ENCODE assay signal across 8 cellular contexts in genomic region chr2:9474361-9475117, GRCh38. TPM values are rescaled to one million over a fixed set of nuclear protein-coding genes. Genes with fewer than 3 reads are reported as not detected.
A peak's percentile ranks its signal among the peaks of the same experiment; 100 is the strongest.
DNase-seq lines count a peak whose midpoint lies in the region; ATAC-seq, FAIRE-seq and TF ChIP-seq lines count a peak whose summit lies in the region.

A gene with protein sequence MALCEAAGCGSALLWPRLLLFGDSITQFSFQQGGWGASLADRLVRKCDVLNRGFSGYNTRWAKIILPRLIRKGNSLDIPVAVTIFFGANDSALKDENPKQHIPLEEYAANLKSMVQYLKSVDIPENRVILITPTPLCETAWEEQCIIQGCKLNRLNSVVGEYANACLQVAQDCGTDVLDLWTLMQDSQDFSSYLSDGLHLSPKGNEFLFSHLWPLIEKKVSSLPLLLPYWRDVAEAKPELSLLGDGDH (plus strand): TSS chr2:9474551. CDS start chr2:9474567, 16 bp downstream.

- FAIRE-seq in HTR-8/SVneo (lab: Jason Lieb, UNC), result no peak

- intact Hi-C loops in T-helper 2 cell treated with Interferon-gamma antibody and Interleukin-4, amounts not matched to agents 100 ng/mL and 5 ng/mL, for 36 hours (cut with micrococcal nuclease), result loop anchor here (1.0 to 2.0 kb wide), 5 partner anchors 51 to 568 kb away; partner anchors contain the start of genes ADAM17, CPSF3, ITGB1BP1 and KLF11
- intact Hi-C loops in ascending aorta (cut with DNase I), result loop anchor here (2.0 kb wide), 3 partner anchors 52 to 156 kb away; partner anchors contain the start of genes CPSF3, ITGB1BP1 and YWHAQ

- no peak for DNase-seq in DND-41
- DNase-seq in HTR-8/SVneo (ENCODE audit: insufficient read length, low spot score), result peak; percentile 75
- peak in 1 of 2 donors; percentile 84 for DNase-seq in ascending aorta (ENCODE audit: low spot score in 2 of 2)
- peak; percentile 89 for DNase-seq in hepatic stellate cell (ENCODE audit: low spot score)
- no peak for DNase-seq in retinal pigment epithelial cell (ENCODE audit: low read depth)
- DNase-seq in GOT3 (lab: John Stamatoyannopoulos, UW), result no peak

- H3K4me2 ChIP-seq in DND-41 (ENCODE audit: insufficient read depth, low read length), result peak within 1 kb of the TSS; percentile 93

- H3K36me3 ChIP-seq in DND-41 (ENCODE audit: insufficient read depth, low read length) (peaks cover 49% of the 10 kb centered on the region), ascending aorta (peaks cover 0 to 8% of the 10 kb centered on the region in 2 donors)

- H3K4me3 ChIP-seq in DND-41 (ENCODE audit: low read depth in 1 of 2, low read length in 2 of 2), result peak within 1 kb of the TSS; percentile 42 to 63
- H3K4me3 ChIP-seq in ascending aorta, result peak within 1 kb of the TSS; percentile 77 to 90
- H3K4me3 ChIP-seq in retinal pigment epithelial cell (ENCODE audit: low read length), result peak within 1 kb of the TSS; percentile 73

- no peaks in the 10 kb centered on the region for H4K20me1 ChIP-seq in DND-41 (ENCODE audit: insufficient read depth, low read length)

- ATAC-seq in DND-41 (ENCODE audit: insufficient read depth, low read depth), result peak; percentile 85
- ATAC-seq in GM21381 (IDR thresholded peaks at IDR 0.05; ENCODE audit: unreplicated experiment), result peak; percentile 72

- peak within 1 kb of the TSS; percentile 77 for H3K27ac ChIP-seq in DND-41 (ENCODE audit: low read length)
- H3K27ac ChIP-seq in ascending aorta, result peak within 1 kb of the TSS; percentile 86 to 94

- H2AFZ ChIP-seq in DND-41 (ENCODE audit: low read depth, low read length), result peak within 1 kb of the TSS; percentile 94

- H3K27me3 ChIP-seq in DND-41 (ENCODE audit: insufficient read depth, low read length, poor library complexity) (no peaks in the 10 kb centered on the region), ascending aorta (no peaks in the 10 kb centered on the region)

- peaks cover 22% of the 10 kb centered on the region for H3K79me2 ChIP-seq in DND-41 (ENCODE audit: insufficient read depth, low read length)

- H3K9ac ChIP-seq in DND-41 (ENCODE audit: low read depth, low read length), result peak within 1 kb of the TSS; percentile 87

- H3K9me3 ChIP-seq in DND-41 (ENCODE audit: insufficient read depth, low read length, severe bottlenecking) (no peaks in the 10 kb centered on the region), ascending aorta (no peaks in the 10 kb centered on the region)

- H3K4me1 ChIP-seq in DND-41 (ENCODE audit: insufficient read depth, low read length) (peaks cover 36% of the 10 kb centered on the region), ascending aorta (peaks cover 0 to 16% of the 10 kb centered on the region in 2 donors)

- TF ChIP-seq CTCF in DND-41 (IDR thresholded peaks at IDR 0.05; ENCODE audit: borderline replicate concordance, extremely low read depth, low read length, poor library complexity, severe bottlenecking) (no peak), ascending aorta (IDR thresholded peaks at IDR 0.05) (no peak), retinal pigment epithelial cell (conservative IDR thresholded peaks at IDR 0.05; ENCODE audit: low read depth, low read length) (no peak)

RNA-seq across cellular contexts. Expression of the gene that starts here (rescaled TPM):
- total RNA-seq in T-helper 2 cell treated with Interferon-gamma antibody and Interleukin-4, amounts not matched to agents 100 ng/mL and 5 ng/mL, for 36 hours, result 64.7 and 66.0 TPM in 2 replicates
- total RNA-seq in ascending aorta, result 86.0 TPM

Comparison
In these comparisons a context has a peak if more than half of its experiments do, and no peak if none do; other contexts are left out.
1. DNase-seq: peak in HTR-8/SVneo (single experiment) and hepatic stellate cell (single experiment); none in DND-41 (single experiment), retinal pigment epithelial cell (single experiment) and GOT3 (single experiment).
2. Peak in every context shown above with its lines, with median percentiles within 50 percentile points of each other: H3K4me3 ChIP-seq.